8 cellular contexts compared by ENCODE assay signal in genomic region chr10:13298748-13299436, GRCh38. TPM values are rescaled to one million over a fixed set of nuclear protein-coding genes. Genes with fewer than 3 reads are reported as not detected.
A peak's percentile ranks its signal among the peaks of the same experiment; 100 is the strongest.
DNase-seq lines count a peak whose midpoint lies in the region; ATAC-seq and TF ChIP-seq lines count a peak whose summit lies in the region.

No MANE protein-coding gene starts in this region.

- peaks cover 37% of the 10 kb centered on the region for H3K4me1 ChIP-seq in BLaER1
- H3K4me1 ChIP-seq in Karpas-422 (ENCODE audit: low read length) = peaks cover 20% of the 10 kb centered on the region

- DNase-seq in Karpas-422 = peak; percentile 56
- no peak for DNase-seq in dorsolateral prefrontal cortex
- no peak for DNase-seq in nephron progenitor cell
- DNase-seq in NAMALWA (ENCODE audit: low spot score) = no peak
- DNase-seq in GM19240 (ENCODE audit: insufficient read length, low spot score) = no peak
- no peak for DNase-seq in stimulated activated CD8-positive, alpha-beta memory T cell treated with anti-CD3 and anti-CD28 coated beads, Interleukin-4, amount 100 ng/mL, for 48 hours

- H3K79me2 ChIP-seq in Karpas-422 (ENCODE audit: low read length) = no peaks in the 10 kb centered on the region

- no peak overlapping the region for H2AFZ ChIP-seq in Karpas-422 (ENCODE audit: low read length)

- H3K9me3 ChIP-seq in BLaER1 (no peaks in the 10 kb centered on the region), Karpas-422 (ENCODE audit: low read length) (no peaks in the 10 kb centered on the region)

- H3K27me3 ChIP-seq in BLaER1 = no peaks in the 10 kb centered on the region
- H3K27me3 ChIP-seq in Karpas-422 (ENCODE audit: low read length) = no peaks in the 10 kb centered on the region
- no peaks in the 10 kb centered on the region for H3K27me3 ChIP-seq in dorsolateral prefrontal cortex

- H3K4me2 ChIP-seq in BLaER1 = peak overlapping the region; percentile 98
- peak overlapping the region; percentile 72 for H3K4me2 ChIP-seq in Karpas-422 (ENCODE audit: low read depth, low read length, poor library complexity, severe bottlenecking)

- ATAC-seq in GM21529 (IDR thresholded peaks at IDR 0.05; ENCODE audit: unreplicated experiment) = no peak

- peaks cover 28% of the 10 kb centered on the region for H3K4me1 Mint-ChIP-seq in nephron progenitor cell

- peak overlapping the region; percentile 78 for H3K27ac Mint-ChIP-seq in nephron progenitor cell

- H3K9me2 ChIP-seq in Karpas-422 (replicated peaks; ENCODE audit: insufficient read depth, low read length) = no peaks in the 10 kb centered on the region

- peak overlapping the region; percentile 80 for H3K4me3 ChIP-seq in BLaER1
- peak overlapping the region; percentile 64; the same call in 1 of the 2 replicates for H3K4me3 ChIP-seq in Karpas-422 (ENCODE audit: low read length)
- peak overlapping the region; percentile 57 to 96 (median 83) for H3K4me3 ChIP-seq in dorsolateral prefrontal cortex

- peak overlapping the region; percentile 90 for H3K27ac ChIP-seq in BLaER1
- no peak overlapping the region for H3K27ac ChIP-seq in Karpas-422 (ENCODE audit: low read length)
- H3K27ac ChIP-seq in dorsolateral prefrontal cortex = peak overlapping the region; percentile 87 to 100 (median 97)

- peaks cover 8% of the 10 kb centered on the region for H3K27me3 Mint-ChIP-seq in nephron progenitor cell (ENCODE audit: low read depth, poor library complexity)

- H3K36me3 ChIP-seq in BLaER1 (peaks cover 15% of the 10 kb centered on the region), Karpas-422 (ENCODE audit: insufficient read depth, low read length) (no peaks in the 10 kb centered on the region)

- no peaks in the 10 kb centered on the region for H3K36me3 Mint-ChIP-seq in nephron progenitor cell (ENCODE audit: low read depth)

- intact Hi-C loops in dorsolateral prefrontal cortex (cut with DNase I) = loop anchor here in 1 of 2 donors (1.0 to 10.0 kb wide), 3 partner anchors 27 to 194 kb away; partner anchors contain the start of genes MCM10 and OPTN

- H4K20me1 ChIP-seq in BLaER1 (no peaks in the 10 kb centered on the region), Karpas-422 (ENCODE audit: insufficient read depth, low read depth, low read length) (no peaks in the 10 kb centered on the region)

- TF ChIP-seq CTCF in dorsolateral prefrontal cortex (IDR thresholded peaks at IDR 0.05 in 54 of 56, conservative IDR thresholded peaks at IDR 0.05 in 2 of 56; ENCODE audit: low read depth in 1 of 56, partially characterized antibody in 56 of 56) (peak in 1 of 56 donors; percentile 14), nephron progenitor cell (IDR thresholded peaks at IDR 0.05) (no peak)

- H3K9ac ChIP-seq in BLaER1 = peak overlapping the region; percentile 86
- no peak overlapping the region for H3K9ac ChIP-seq in Karpas-422 (ENCODE audit: low read length)

- H3K4me3 Mint-ChIP-seq in nephron progenitor cell = peak overlapping the region; percentile 81

- no peaks in the 10 kb centered on the region for H3K9me3 Mint-ChIP-seq in nephron progenitor cell

RNA-seq across cellular contexts. Expression of gene PHYH, which starts 1.0 kb away (rescaled TPM):
- total RNA-seq in Karpas-422 (2014; rRNA removed; shearing (Covaris generic); ENCODE audit: low replicate concordance) = 3.5 and 4.0 TPM in 2 replicates
- total RNA-seq in dorsolateral prefrontal cortex = 10 to 100 TPM; 19.2 to 43.7 (median 30.0) TPM

RNA-seq across cellular contexts. Expression of gene SEPHS1, which starts 49.2 kb away (rescaled TPM):
- total RNA-seq in Karpas-422 (2014; rRNA removed; shearing (Covaris generic); ENCODE audit: low replicate concordance) = 70.0 and 81.0 TPM in 2 replicates
- total RNA-seq in dorsolateral prefrontal cortex = 10 to 100 TPM; 17.7 to 44.5 (median 30.7) TPM
